In genomic region chr15:60660290-60661051, GRCh38 we compare ENCODE assay signal across 8 cellular contexts.
DNase-seq lines count a peak whose midpoint lies in the region; ATAC-seq, FAIRE-seq and TF ChIP-seq lines count a peak whose summit lies in the region.

No MANE protein-coding gene starts in this region.

- H3K36me3 Mint-ChIP-seq in stimulated activated memory B cell treated with anti-CD40 and anti-IgM and Interleukin-4, amounts not matched to agents 10 μg/mL and 1 μg/mL and 100 μg/mL, for 72 hours, result no peaks in the 10 kb centered on the region

- no peaks in the 10 kb centered on the region for H3K9me3 Mint-ChIP-seq in stimulated activated memory B cell treated with anti-CD40 and anti-IgM and Interleukin-4, amounts not matched to agents 10 μg/mL and 1 μg/mL and 100 μg/mL, for 72 hours

- H4K20me1 ChIP-seq in mammary epithelial cell (ENCODE audit: insufficient read depth, low read length), result no peaks in the 10 kb centered on the region

- WGBS in mammary epithelial cell (ENCODE audit: low coverage, missing lambda C conversion rate), result 40% methylated on average over 4 of the region's 4 CpGs

- no peak overlapping the region for H3K9ac ChIP-seq in mammary epithelial cell (ENCODE audit: insufficient read depth, low read length)

- peak overlapping the region; percentile 19 for H3K4me3 ChIP-seq in ACC112 (ENCODE audit: low read depth, low read length)
- no peak overlapping the region for H3K4me3 ChIP-seq in mammary epithelial cell (replicated peaks in 1 of 3; ENCODE audit: insufficient read depth in 1 of 3, low read depth in 2 of 3, low read length in 3 of 3)

- TF ChIP-seq CTCF in mammary epithelial cell (conservative IDR thresholded peaks at IDR 0.05 in 1 of 2, IDR thresholded peaks at IDR 0.05 in 1 of 2; ENCODE audit: extremely low read depth in 1 of 2, insufficient read depth in 1 of 2, low read depth in 1 of 2, low read length in 2 of 2) (no peak), omental fat pad (IDR thresholded peaks at IDR 0.05) (no peak), D721Med (IDR thresholded peaks at IDR 0.05; ENCODE audit: insufficient read depth, missing control alignments) (no peak)

- H3K79me2 ChIP-seq in ACC112 (ENCODE audit: control insufficient read depth, insufficient read depth, low read length, unreplicated experiment) (no peaks in the 10 kb centered on the region), mammary epithelial cell (ENCODE audit: insufficient read depth, low read length) (no peaks in the 10 kb centered on the region)

- no peaks in the 10 kb centered on the region for H3K4me1 Mint-ChIP-seq in stimulated activated memory B cell treated with anti-CD40 and anti-IgM and Interleukin-4, amounts not matched to agents 10 μg/mL and 1 μg/mL and 100 μg/mL, for 72 hours

- CTCF ChIA-PET in mammary epithelial cell (lab: Charles Lee; ENCODE audit: low non-redundant PET), result no interaction called here

- H3K4me3 Mint-ChIP-seq in stimulated activated memory B cell treated with anti-CD40 and anti-IgM and Interleukin-4, amounts not matched to agents 10 μg/mL and 1 μg/mL and 100 μg/mL, for 72 hours, result no peak overlapping the region

- H3K27me3 ChIP-seq in ACC112 (ENCODE audit: insufficient read depth, low read length) (no peaks in the 10 kb centered on the region), mammary epithelial cell (ENCODE audit: insufficient read depth, low read length) (no peaks in the 10 kb centered on the region)

- peak; percentile 72 for DNase-seq in mammary epithelial cell
- no peak for DNase-seq in omental fat pad (ENCODE audit: low spot score)
- DNase-seq in activated CD4-positive, alpha-beta T cell treated with anti-CD3 and anti-CD28 coated beads for 48 hours, result no peak
- DNase-seq in D721Med (ENCODE audit: insufficient read length, low spot score), result no peak

- H2AFZ ChIP-seq in ACC112 (ENCODE audit: low read length, unreplicated experiment) (peak overlapping the region; percentile 64), mammary epithelial cell (ENCODE audit: low read depth, low read length) (peak overlapping the region; percentile 22)

- H3K4me1 ChIP-seq in ACC112 (ENCODE audit: control insufficient read depth, insufficient read depth, low read length, unreplicated experiment) (peaks cover 16% of the 10 kb centered on the region), mammary epithelial cell (ENCODE audit: insufficient read depth, low read length) (peaks cover 6% of the 10 kb centered on the region)

- ATAC-seq in GM18907 (IDR thresholded peaks at IDR 0.05; ENCODE audit: unreplicated experiment), result peak; percentile 80
- peak; percentile 77 for ATAC-seq in HG03135 (IDR thresholded peaks at IDR 0.05; ENCODE audit: unreplicated experiment)
- peak; percentile 88 for ATAC-seq in omental fat pad (ENCODE audit: low FRiP score)
- no peak for ATAC-seq in stimulated activated memory B cell treated with anti-CD40 and anti-IgM and Interleukin-4, amounts not matched to agents 10 μg/mL and 1 μg/mL and 100 μg/mL, for 72 hours

- in situ Hi-C loops in mammary epithelial cell (cut with MboI; ENCODE audit: low sequenced_read_pairs in 2 of 2), result no loop called here

- peak overlapping the region; percentile 41 for H3K4me2 ChIP-seq in mammary epithelial cell (ENCODE audit: insufficient read depth, low read depth, low read length)

- H3K27ac Mint-ChIP-seq in stimulated activated memory B cell treated with anti-CD40 and anti-IgM and Interleukin-4, amounts not matched to agents 10 μg/mL and 1 μg/mL and 100 μg/mL, for 72 hours, result no peak overlapping the region

- intact Hi-C loops in mammary epithelial cell (cut with micrococcal nuclease), result no loop called here

- H3K27ac ChIP-seq in ACC112 (ENCODE audit: low read depth, low read length), result peak overlapping the region; percentile 64
- H3K27ac ChIP-seq in mammary epithelial cell (ENCODE audit: insufficient read depth, low read depth, low read length), result peak overlapping the region; percentile 53

- H3K36me3 ChIP-seq in ACC112 (ENCODE audit: insufficient read depth, low read length), result no peaks in the 10 kb centered on the region
- H3K36me3 ChIP-seq in mammary epithelial cell (ENCODE audit: insufficient read depth, low read length), result no peaks in the 10 kb centered on the region

- no peaks in the 10 kb centered on the region for H3K27me3 Mint-ChIP-seq in stimulated activated memory B cell treated with anti-CD40 and anti-IgM and Interleukin-4, amounts not matched to agents 10 μg/mL and 1 μg/mL and 100 μg/mL, for 72 hours

- H3K9me3 ChIP-seq in mammary epithelial cell (replicated peaks; ENCODE audit: insufficient read depth, low read length), result no peaks in the 10 kb centered on the region

- dilution Hi-C loops in mammary epithelial cell (cut with HindIII; ENCODE audit: low sequenced_read_pairs), result no loop called here

- BruUV-seq in mammary epithelial cell (replicated peaks; lab: Mats Ljungman, UMichigan), result no TSS peak

- FAIRE-seq in D721Med (lab: Jason Lieb, UNC), result no peak
